21 cellular contexts compared by ENCODE assay signal in the genomic region with DNA sequence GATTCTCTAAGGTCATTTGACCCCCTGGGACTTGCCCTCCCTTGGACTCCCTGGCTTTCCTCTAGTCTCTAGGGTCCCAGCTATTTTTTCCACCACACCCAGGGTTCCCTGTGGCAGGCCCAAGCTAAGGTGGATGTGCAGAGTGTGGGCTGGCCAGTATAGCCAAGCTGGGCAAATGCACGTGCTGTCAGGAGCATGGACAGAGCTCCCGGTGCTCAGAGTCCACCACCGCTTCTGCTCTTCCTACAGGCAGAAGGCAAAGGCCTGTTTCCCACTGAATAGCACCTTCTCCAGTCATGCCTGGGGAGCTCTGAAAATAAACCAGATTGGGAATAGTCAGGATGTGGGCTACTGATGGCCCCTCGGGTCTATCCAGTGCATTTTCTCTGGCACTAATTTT.
"Had no signal": no experiment of that assay in that cellular context is flagged by ENCODE, and none has a peak within 500 bp of the region (broad histone marks: within the 10 kb centered on the region; RNA-seq: fewer than 3 reads in every experiment).

No MANE protein-coding gene starts in this region.

- H3K27ac ChIP-seq: colonic mucosa, esophagus squamous epithelium, gastroesophageal sphincter, lower lobe of right lung, thoracic aorta, upper lobe of right lung had no signal

- ATAC-seq: activated T-cell treated with anti-CD3 and anti-CD28 coated beads, Interleukin-2, amount 50 U/mL, for 4 hours; gastroesophageal sphincter; left colon; lower lobe of right lung; mucosa of descending colon; sciatic nerve; stimulated activated memory B cell treated with anti-CD40 and anti-IgM and Interleukin-4, amounts not matched to agents 10 μg/mL and 1 μg/mL and 100 μg/mL, for 72 hours; upper lobe of right lung had no signal

- H3K4me3 ChIP-seq: adrenal gland, colonic mucosa, esophagus squamous epithelium, gastroesophageal sphincter, lower lobe of right lung, mucosa of descending colon, smooth muscle cell, stomach, thoracic aorta, upper lobe of right lung had no signal

- H3K9me3 ChIP-seq: adrenal gland, colonic mucosa, esophagus squamous epithelium, gastroesophageal sphincter, lower lobe of right lung, mucosa of descending colon, stomach, thoracic aorta, upper lobe of right lung had no signal

- H3K4me1 ChIP-seq: colonic mucosa, upper lobe of right lung had no signal

- H3K36me3 ChIP-seq: adrenal gland, colonic mucosa, esophagus squamous epithelium, gastroesophageal sphincter, lower lobe of right lung, stomach, thoracic aorta, upper lobe of right lung had no signal

- DNase-seq: activated B cell treated with CpG ODN at 0.5 μM for 24 hours; activated CD4-positive, alpha-beta T cell treated with anti-CD3 and anti-CD28 coated beads for 4 hours; activated CD4-positive, alpha-beta T cell treated with anti-CD3 and anti-CD28 coated beads, Interleukin-2, amount 50 U/mL, for 48 hours; activated CD8-positive, alpha-beta memory T cell treated with anti-CD3 and anti-CD28 coated beads, Interleukin-2, amount 50 U/mL, for 48 hours; activated naive CD4-positive, alpha-beta T cell; activated T-cell treated with anti-CD3 and anti-CD28 coated beads, Interleukin-2, amount 50 U/mL, for 4 hours; adrenal gland; colonic mucosa; esophagus squamous epithelium; left colon; lower lobe of right lung; mucosa of descending colon; naive B cell; stimulated activated CD4-positive, alpha-beta T cell treated with anti-CD3 and anti-CD28 coated beads, Interleukin-15, amount 100 ng/mL, for 24 hours; stomach; upper lobe of right lung had no signal

- H3K27me3 ChIP-seq: adrenal gland, colonic mucosa, esophagus squamous epithelium, gastroesophageal sphincter, stomach, upper lobe of right lung had no signal
